In genomic region chr22:45886502-45886901, GRCh38 we compare ENCODE assay signal across 15 cellular contexts.
"Had no signal": no experiment of that assay in that cellular context is flagged by ENCODE, and none has a peak within 500 bp of the region (broad histone marks: within the 10 kb centered on the region; RNA-seq: fewer than 3 reads in every experiment).

No MANE protein-coding gene starts in this region.

- H3K4me3 ChIP-seq: breast epithelium, coronary artery, esophagus squamous epithelium, gastrocnemius medialis had no signal

- ATAC-seq: activated T-cell treated with anti-CD3 and anti-CD28 coated beads, Interleukin-2, amount 50 U/mL, for 72 hours; gastrocnemius medialis; stimulated activated naive CD8-positive, alpha-beta T cell treated with anti-CD3 and anti-CD28 coated beads, Interleukin-15, Interleukin-2, amounts not matched to agents 100 U/mL and 50 U/mL, for 24 hours had no signal

- FAIRE-seq: astrocyte had no signal

- H3K9me3 ChIP-seq: breast epithelium, esophagus squamous epithelium, gastrocnemius medialis had no signal

- DNase-seq: activated CD4-positive, alpha-beta memory T cell treated with anti-CD3 and anti-CD28 coated beads, Interleukin-2, amount 10 ng/mL, durations not matched to agents 7 days and 5 days; activated CD4-positive, alpha-beta T cell treated with anti-CD3 and anti-CD28 coated beads for 48 hours; activated gamma-delta T cell; activated naive CD8-positive, alpha-beta T cell treated with anti-CD3 and anti-CD28 coated beads for 36 hours; activated T-cell treated with anti-CD3 and anti-CD28 coated beads, Interleukin-2, amount 50 U/mL, for 72 hours; esophagus squamous epithelium; mesenchymal stem cell; stimulated activated CD4-positive, alpha-beta T cell treated with anti-CD3 and anti-CD28 coated beads, Interleukin-4, amount 100 ng/mL, for 1 hour; stimulated activated naive CD8-positive, alpha-beta T cell treated with anti-CD3 and anti-CD28 coated beads, Interleukin-15, Interleukin-2, amounts not matched to agents 100 U/mL and 50 U/mL, for 24 hours; T-helper 9 cell had no signal

- H3K4me3 Mint-ChIP-seq: activated CD4-positive, alpha-beta memory T cell treated with anti-CD3 and anti-CD28 coated beads, Interleukin-2, amount 10 ng/mL, durations not matched to agents 7 days and 5 days; activated naive CD8-positive, alpha-beta T cell treated with anti-CD3 and anti-CD28 coated beads for 36 hours; activated T-cell treated with anti-CD3 and anti-CD28 coated beads, Interleukin-2, amount 50 U/mL, for 72 hours; nephron had no signal

- H3K4me1 Mint-ChIP-seq: activated CD4-positive, alpha-beta memory T cell treated with anti-CD3 and anti-CD28 coated beads, Interleukin-2, amount 10 ng/mL, durations not matched to agents 7 days and 5 days; activated naive CD8-positive, alpha-beta T cell treated with anti-CD3 and anti-CD28 coated beads for 36 hours; nephron had no signal

- H3K9me3 Mint-ChIP-seq: activated CD4-positive, alpha-beta memory T cell treated with anti-CD3 and anti-CD28 coated beads, Interleukin-2, amount 10 ng/mL, durations not matched to agents 7 days and 5 days; activated naive CD8-positive, alpha-beta T cell treated with anti-CD3 and anti-CD28 coated beads for 36 hours; activated T-cell treated with anti-CD3 and anti-CD28 coated beads, Interleukin-2, amount 50 U/mL, for 72 hours; nephron had no signal

- H3K36me3 Mint-ChIP-seq: activated naive CD8-positive, alpha-beta T cell treated with anti-CD3 and anti-CD28 coated beads for 36 hours had no signal

- H3K27ac Mint-ChIP-seq: activated CD4-positive, alpha-beta memory T cell treated with anti-CD3 and anti-CD28 coated beads, Interleukin-2, amount 10 ng/mL, durations not matched to agents 7 days and 5 days; activated naive CD8-positive, alpha-beta T cell treated with anti-CD3 and anti-CD28 coated beads for 36 hours; activated T-cell treated with anti-CD3 and anti-CD28 coated beads, Interleukin-2, amount 50 U/mL, for 72 hours; nephron had no signal

- H3K4me1 ChIP-seq: breast epithelium, gastrocnemius medialis had no signal

- H3K27ac ChIP-seq: breast epithelium, coronary artery, esophagus squamous epithelium, gastrocnemius medialis had no signal

- H3K36me3 ChIP-seq: breast epithelium, esophagus squamous epithelium, gastrocnemius medialis had no signal
